In the genomic region with DNA sequence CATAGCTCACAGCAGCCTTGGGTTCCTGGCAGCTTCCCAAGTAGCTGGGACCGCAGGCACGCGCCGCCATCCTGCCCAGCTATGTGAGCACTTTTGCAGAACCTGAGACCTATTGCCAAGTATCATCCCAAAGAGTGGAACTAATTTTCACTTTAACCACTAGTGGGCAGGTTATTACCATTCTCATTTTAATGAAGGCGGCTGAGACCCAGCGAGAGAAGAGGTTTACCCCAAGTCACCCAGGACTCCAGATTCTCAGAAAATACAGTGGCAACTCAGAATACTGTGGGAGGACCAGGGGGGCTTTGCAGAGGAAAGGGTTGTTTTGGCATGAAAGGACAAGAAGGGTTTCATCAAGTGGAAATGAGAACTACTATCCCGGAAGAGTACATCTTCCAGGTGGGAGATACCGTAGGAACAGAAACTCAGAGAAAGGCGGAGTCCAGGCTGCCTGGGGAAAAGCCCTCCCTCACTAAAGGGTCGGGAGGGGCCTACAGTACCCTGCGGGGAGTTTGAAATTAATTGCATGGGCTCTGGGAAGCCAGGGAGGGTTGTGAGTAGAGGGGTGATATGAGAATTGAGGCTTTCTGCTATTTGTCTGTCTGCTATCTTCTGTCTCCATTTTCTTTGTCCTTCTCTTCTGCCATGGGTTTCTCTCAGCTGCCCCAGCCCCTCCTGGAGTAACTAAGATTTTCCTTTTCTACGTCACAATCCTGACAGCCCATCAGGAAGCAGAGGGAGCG, we compare ENCODE assay signal across 8 cellular contexts.
DNase-seq lines count a peak whose midpoint lies in the region; ATAC-seq and TF ChIP-seq lines count a peak whose summit lies in the region.

No MANE protein-coding gene starts in this region.

- H3K9me3 Mint-ChIP-seq in central memory CD8-positive, alpha-beta T cell = no peaks in the 10 kb centered on the region

- H3K9me2 ChIP-seq in SU-DHL-6 (replicated peaks; ENCODE audit: insufficient read depth, low read length) = no peaks in the 10 kb centered on the region

- peaks cover 44% of the 10 kb centered on the region for H3F3A ChIP-seq in SU-DHL-6 (ENCODE audit: insufficient read depth)

- H2AFZ ChIP-seq in SU-DHL-6 (ENCODE audit: low read depth, low read length, severe bottlenecking) = peak overlapping the region; percentile 65

- peak overlapping the region; percentile 98 for H3K4me2 ChIP-seq in SU-DHL-6 (ENCODE audit: low read depth, low read length, poor library complexity, severe bottlenecking)

- H3K4me1 Mint-ChIP-seq in central memory CD8-positive, alpha-beta T cell = peaks cover 9% of the 10 kb centered on the region

- peaks cover 18% of the 10 kb centered on the region for H3K36me3 Mint-ChIP-seq in central memory CD8-positive, alpha-beta T cell (ENCODE audit: insufficient read depth)

- peak overlapping the region; percentile 64 for H3K4me3 Mint-ChIP-seq in central memory CD8-positive, alpha-beta T cell

- peak overlapping the region; percentile 82 for H3K27ac Mint-ChIP-seq in central memory CD8-positive, alpha-beta T cell (ENCODE audit: low read depth)

- H3K27ac ChIP-seq in SU-DHL-6 (ENCODE audit: low read depth, low read length) (peak overlapping the region; percentile 94), layer of hippocampus (ENCODE audit: low read depth, low read length) (peak overlapping the region; percentile 39)

- H3K36me3 ChIP-seq in SU-DHL-6 (ENCODE audit: low read length) = no peaks in the 10 kb centered on the region

- TF ChIP-seq CTCF in AG10803 (conservative IDR thresholded peaks at IDR 0.05; ENCODE audit: low read length) (peak; percentile 62), SU-DHL-6 (IDR thresholded peaks at IDR 0.05; ENCODE audit: insufficient read depth, low read length, poor library complexity, severe bottlenecking) (peak; percentile 60)

- H3K4me3 ChIP-seq in AG10803 (ENCODE audit: low read length) = no peak overlapping the region
- H3K4me3 ChIP-seq in SU-DHL-6 (ENCODE audit: insufficient read depth, low read length, poor library complexity, severe bottlenecking) = no peak overlapping the region

- peak overlapping the region; percentile 67 for H3K9ac ChIP-seq in SU-DHL-6 (ENCODE audit: low read length)

- ATAC-seq in GM18907 (IDR thresholded peaks at IDR 0.05; ENCODE audit: unreplicated experiment) (peak; percentile 28), GM19463 (IDR thresholded peaks at IDR 0.05; ENCODE audit: unreplicated experiment) (no peak)
- ATAC-seq in central memory CD8-positive, alpha-beta T cell (replicated peaks; ENCODE audit: extremely low read depth, poor library complexity, severe bottlenecking) = peak; percentile 64

- no peaks in the 10 kb centered on the region for H3K9me3 ChIP-seq in SU-DHL-6 (ENCODE audit: insufficient read depth, low read length)

- H3K79me2 ChIP-seq in SU-DHL-6 (ENCODE audit: insufficient read depth, low read length) = no peaks in the 10 kb centered on the region; the same call in 1 of the 2 replicates

- H4K20me1 ChIP-seq in SU-DHL-6 (ENCODE audit: low read depth, low read length) = no peaks in the 10 kb centered on the region

- no peaks in the 10 kb centered on the region for H3K27me3 Mint-ChIP-seq in central memory CD8-positive, alpha-beta T cell

- peak; percentile 98 for DNase-seq in AG10803 (ENCODE audit: low read depth)
- DNase-seq in NCI-H1694 treated with DMSO at 0.1 percent for 48 hours (lab: John Stamatoyannopoulos, UW) = peak; percentile 98
- peak in 1 of 2 donors; percentile 37 for DNase-seq in central memory CD8-positive, alpha-beta T cell (ENCODE audit: low spot score in 2 of 2)
- peak; percentile 55 for DNase-seq in stimulated activated CD4-positive, alpha-beta T cell treated with anti-CD3 and anti-CD28 coated beads, Interleukin-4, amount 100 ng/mL, for 24 hours

- H3K27me3 ChIP-seq in SU-DHL-6 (ENCODE audit: low read length) (no peaks in the 10 kb centered on the region), layer of hippocampus (ENCODE audit: control insufficient read depth, insufficient read depth, low read length) (no peaks in the 10 kb centered on the region)
